ENCODE assay signal across 15 cellular contexts in genomic region chr11:35362571-35362980, GRCh38. TPM values are rescaled to one million over a fixed set of nuclear protein-coding genes. Genes with fewer than 3 reads are reported as not detected.
DNase-seq lines count a peak whose midpoint lies in the region; ATAC-seq and TF ChIP-seq lines count a peak whose summit lies in the region.
"Had no signal": no experiment of that assay in that cellular context is flagged by ENCODE, and none has a peak within 500 bp of the region (broad histone marks: within the 10 kb centered on the region; RNA-seq: fewer than 3 reads in every experiment).

No MANE protein-coding gene starts in this region.

- no peak overlapping the region for H2AFZ ChIP-seq in Loucy (ENCODE audit: low read length)

- H3K36me3 ChIP-seq in Loucy (ENCODE audit: insufficient read depth, low read length) = no peaks in the 10 kb centered on the region
- H3K36me3 ChIP-seq in stomach = no peaks in the 10 kb centered on the region
- H3K36me3 ChIP-seq in HAP-1 (replicated peaks) = no peaks in the 10 kb centered on the region
- H3K36me3 ChIP-seq: colonic mucosa had no signal

- H3K4me3 ChIP-seq in Loucy (ENCODE audit: low read length, poor library complexity, severe bottlenecking) (no peak overlapping the region), epithelial cell of proximal tubule (ENCODE audit: low read depth, low read length) (no peak overlapping the region), stomach (no peak overlapping the region), HAP-1 (no peak overlapping the region)
- H3K4me3 ChIP-seq: colonic mucosa had no signal

- no peak for TF ChIP-seq EP300 in stomach (IDR thresholded peaks at IDR 0.05)

- TF ChIP-seq POLR2A in stomach (IDR thresholded peaks at IDR 0.05) = no peak

- intact Hi-C loops in stomach (cut with DNase I; ENCODE audit: low total_unique reads) = no loop called here

- WGBS in stomach, 5 donors = 91 to 100% (median 93%) methylated on average over 1 of the region's 1 CpG

- no peaks in the 10 kb centered on the region for H3K9me2 ChIP-seq in Loucy (replicated peaks; ENCODE audit: low read depth, low read length)

- TF ChIP-seq CTCF in Loucy (conservative IDR thresholded peaks at IDR 0.05; ENCODE audit: low read length) (0 out of 2 replicates have a peak, but pooled peaks have one; percentile 21), epithelial cell of proximal tubule (conservative IDR thresholded peaks at IDR 0.05; ENCODE audit: low read depth, low read length) (peak; percentile 8), stomach (IDR thresholded peaks at IDR 0.05) (no peak)

- peak overlapping the region in 3 of 5 donors; percentile 63 to 76 (median 64) for H3K27ac ChIP-seq in stomach
- H3K27ac ChIP-seq: colonic mucosa had no signal

- H3K27me3 ChIP-seq in Loucy (ENCODE audit: insufficient read depth, low read length, poor library complexity, severe bottlenecking) (no peaks in the 10 kb centered on the region), stomach (no peaks in the 10 kb centered on the region), HAP-1 (ENCODE audit: low read depth) (no peaks in the 10 kb centered on the region)
- H3K27me3 ChIP-seq: colonic mucosa had no signal

- H3K4me2 ChIP-seq in Loucy (ENCODE audit: low read depth, low read length, poor library complexity, severe bottlenecking) = no peak overlapping the region

- H4K20me1 ChIP-seq in Loucy (ENCODE audit: insufficient read depth, low read length, poor library complexity, severe bottlenecking) = no peaks in the 10 kb centered on the region

- DNase-seq in GM04504 (ENCODE audit: low read depth) (peak; percentile 78), epithelial cell of proximal tubule (ENCODE audit: low read depth) (no peak), stomach (no peak), G401 (ENCODE audit: low spot score) (no peak), HAP-1 (ENCODE audit: low spot score in 2 of 2) (no peak)
- DNase-seq: activated naive CD8-positive, alpha-beta T cell treated with anti-CD3 and anti-CD28 coated beads, Interleukin-2, amount 50 U/mL, for 24 hours; activated T-cell treated with anti-CD3 and anti-CD28 coated beads for 4 hours; colonic mucosa; retina; stimulated activated naive CD8-positive, alpha-beta T cell treated with anti-CD3 and anti-CD28 coated beads, Interleukin-15, Interleukin-2, amounts not matched to agents 100 U/mL and 50 U/mL, for 24 hours had no signal

- ATAC-seq in GM21825 (IDR thresholded peaks at IDR 0.05; ENCODE audit: unreplicated experiment) = no peak
- ATAC-seq: activated naive CD8-positive, alpha-beta T cell treated with anti-CD3 and anti-CD28 coated beads, Interleukin-2, amount 50 U/mL, for 24 hours; left colon; stimulated activated naive CD8-positive, alpha-beta T cell treated with anti-CD3 and anti-CD28 coated beads, Interleukin-15, Interleukin-2, amounts not matched to agents 100 U/mL and 50 U/mL, for 24 hours had no signal

- H3K9me3 ChIP-seq in Loucy (ENCODE audit: insufficient read depth, low read depth, low read length) = no peaks in the 10 kb centered on the region
- H3K9me3 ChIP-seq in stomach = peaks cover 0 to 3% (median 0%) of the 10 kb centered on the region in 4 donors
- H3K9me3 ChIP-seq in HAP-1 = no peaks in the 10 kb centered on the region
- H3K9me3 ChIP-seq: colonic mucosa had no signal

- no peaks in the 10 kb centered on the region for H3F3A ChIP-seq in Loucy (ENCODE audit: low read depth)

- H3K4me1 ChIP-seq in Loucy (ENCODE audit: insufficient read depth, low read length, poor library complexity, severe bottlenecking) (no peaks in the 10 kb centered on the region), stomach (peaks cover 7 to 39% (median 25%) of the 10 kb centered on the region in 4 donors), HAP-1 (no peaks in the 10 kb centered on the region)
- H3K4me1 ChIP-seq: colonic mucosa had no signal

- in situ Hi-C loops in G401 (cut with HindIII; ENCODE audit: low sequenced_read_pairs) (no loop called here), HAP-1 (cut with MboI; ENCODE audit: low sequenced_read_pairs) (no loop called here)

- H3K79me2 ChIP-seq in Loucy (ENCODE audit: insufficient read depth, low read length) = no peaks in the 10 kb centered on the region

- H3K9ac ChIP-seq in Loucy (ENCODE audit: low read depth, low read length, poor library complexity, severe bottlenecking) = no peak overlapping the region

RNA-seq across cellular contexts. Expression of gene SLC1A2, which starts 56.8 kb away (rescaled TPM):
- total RNA-seq in epithelial cell of proximal tubule = under 0.01 TPM in 1 of 2 replicates, not detected in the other
- total RNA-seq in stomach = 10 to 100 TPM in 2 of 5 donors, 1 to 10 TPM in 2, not detected in 1; 3.2 to 13.4 (median 9.5) TPM
- polyA plus RNA-seq in stomach = 1 to 10 TPM; 1.3 to 3.1 (median 1.5) TPM
- total RNA-seq in G401 (2014; rRNA removed; shearing (Covaris generic)) = 0.14 TPM in 1 of 2 replicates, not detected in the other
- total RNA-seq: glomerular endothelial cell, MCF 10A had no signal

Comparison
In these comparisons a context has a peak if more than half of its experiments do, and no peak if none do; other contexts are left out.
1. CTCF ChIP-seq: peak in Loucy (single experiment) and epithelial cell of proximal tubule (single experiment); none in stomach (0 of 7).